Comparison of ENCODE assay signal across 25 cellular contexts in the genomic region with DNA sequence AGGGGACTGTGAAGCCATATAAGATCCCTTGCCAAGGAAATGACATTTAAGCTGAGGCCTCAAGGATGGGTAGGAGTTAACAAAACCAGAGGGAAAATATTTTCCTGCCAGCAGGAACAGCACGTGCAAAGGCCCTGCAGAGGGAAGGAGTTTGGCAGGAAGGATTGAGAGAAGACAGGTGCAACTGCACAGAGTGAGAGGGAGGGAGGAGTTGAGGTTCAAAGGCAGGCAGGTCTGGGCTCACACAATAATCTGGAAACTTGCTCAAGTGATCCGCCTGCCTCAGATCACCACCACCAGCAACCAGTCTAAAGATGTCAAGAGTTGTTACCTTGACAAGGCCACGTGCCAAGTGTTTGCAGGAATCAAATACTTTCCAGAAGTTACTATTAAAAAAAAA. TPM values are rescaled to one million over a fixed set of nuclear protein-coding genes. Genes with fewer than 3 reads are reported as not detected.
A peak's percentile ranks its signal among the peaks of the same experiment; 100 is the strongest.
DNase-seq lines count a peak whose midpoint lies in the region; ATAC-seq, FAIRE-seq and TF ChIP-seq lines count a peak whose summit lies in the region.
"Had no signal": no experiment of that assay in that cellular context is flagged by ENCODE, and none has a peak within 500 bp of the region (broad histone marks: within the 10 kb centered on the region; RNA-seq: fewer than 3 reads in every experiment).

No MANE protein-coding gene starts in this region.

- H2AFZ ChIP-seq in H1 (ENCODE audit: low read length) (no peak overlapping the region), mesenchymal stem cell (ENCODE audit: low read depth, low read length) (no peak overlapping the region)

- H2BK5ac ChIP-seq in H1 (ENCODE audit: low read depth, low read length) (no peak overlapping the region; the same call in 1 of the 2 replicates), mesenchymal stem cell (ENCODE audit: low read depth, low read length, poor library complexity, severe bottlenecking) (no peak overlapping the region)

- peak overlapping the region; percentile 12 for H3K27ac Mint-ChIP-seq in Calu3 (ENCODE audit: unreplicated experiment)
- H3K27ac Mint-ChIP-seq: B cell; CD4-positive, CD25-positive, alpha-beta regulatory T cell; CD8-positive, alpha-beta T cell had no signal

- no peak for TF ChIP-seq POLR2A in H1 (IDR thresholded peaks at IDR 0.05; ENCODE audit: control extremely low read depth in 1 of 2, low read depth in 2 of 2, low read length in 2 of 2)

- BruUV-seq in Calu3 (replicated peaks; lab: Mats Ljungman, UMichigan) = no TSS peak

- no peaks in the 10 kb centered on the region; a peak in 1 of 7 replicates for H3K27me3 ChIP-seq in H1 (replicated peaks in 1 of 4; ENCODE audit: control insufficient read depth in 3 of 4, extremely low read depth in 1 of 4, insufficient read depth in 3 of 4, low read length in 3 of 4)
- H3K27me3 ChIP-seq in lower lobe of right lung (ENCODE audit: low read depth) = no peaks in the 10 kb centered on the region
- H3K27me3 ChIP-seq in upper lobe of right lung = no peaks in the 10 kb centered on the region
- H3K27me3 ChIP-seq in mesenchymal stem cell (ENCODE audit: control insufficient read depth in 1 of 2, insufficient read depth in 1 of 2, low read length in 2 of 2) = no peaks in the 10 kb centered on the region
- H3K27me3 ChIP-seq: BLaER1 had no signal

- ATAC-seq in lower lobe of right lung (peak; percentile 15 to 37), upper lobe of right lung (peak; percentile 54), HG03196 (IDR thresholded peaks at IDR 0.05; ENCODE audit: unreplicated experiment) (no peak)
- ATAC-seq: CD8-positive, alpha-beta T cell; GM12878 had no signal

- H4K8ac ChIP-seq in H1 (ENCODE audit: extremely low read depth, insufficient read depth, low read length) (no peak overlapping the region), mesenchymal stem cell (ENCODE audit: low read length) (no peak overlapping the region)

- H2BK120ac ChIP-seq in H1 (replicated peaks; ENCODE audit: low read depth, low read length) (no peak overlapping the region), mesenchymal stem cell (ENCODE audit: low read depth, low read length) (no peak overlapping the region)

- H3K79me1 ChIP-seq in H1 (ENCODE audit: low read depth, low read length) = no peaks in the 10 kb centered on the region
- no peaks in the 10 kb centered on the region for H3K79me1 ChIP-seq in mesenchymal stem cell (replicated peaks; ENCODE audit: low read length, poor library complexity, severe bottlenecking)

- H3K9me3 Mint-ChIP-seq in Calu3 (ENCODE audit: low read depth, unreplicated experiment) = no peaks in the 10 kb centered on the region
- H3K9me3 Mint-ChIP-seq: CD8-positive, alpha-beta T cell had no signal

- POLR2A ChIA-PET in H1 (lab: Charles Lee; ENCODE audit: partially characterized antibody) = interaction anchor here (0.6 to 1.2 kb wide), 4 partner anchors 14 to 87 kb away, joined by 3 to 4 read pairs (median 3); no protein-coding TSS in a partner anchor

- H2AK5ac ChIP-seq in H1 (ENCODE audit: low read depth, low read length) (no peak overlapping the region), mesenchymal stem cell (ENCODE audit: low read length, severe bottlenecking) (no peak overlapping the region)

- no peak for TF ChIP-seq RAD21 in H1 (IDR thresholded peaks at IDR 0.05 in 1 of 2, conservative IDR thresholded peaks at IDR 0.05 in 1 of 2; ENCODE audit: low read depth in 2 of 2, low read length in 2 of 2)

- H3K14ac ChIP-seq in H1 (ENCODE audit: insufficient read length) (no peak overlapping the region), mesenchymal stem cell (ENCODE audit: low read length in 2 of 2) (no peak overlapping the region)

- H3K23me2 ChIP-seq in H1 (ENCODE audit: low read depth, low read length) = no peaks in the 10 kb centered on the region

- H3K27me3 Mint-ChIP-seq in Calu3 (ENCODE audit: unreplicated experiment) = no peaks in the 10 kb centered on the region

- H3K18ac ChIP-seq in H1 (ENCODE audit: extremely low read depth, low read length) (no peak overlapping the region), mesenchymal stem cell (ENCODE audit: low read depth in 1 of 2, low read length in 2 of 2) (no peak overlapping the region)

- H3K79me2 ChIP-seq in H1 (ENCODE audit: control insufficient read depth in 1 of 2, insufficient read depth in 2 of 2, low read length in 2 of 2) = no peaks in the 10 kb centered on the region

- H3K36me3 ChIP-seq in H1 (ENCODE audit: control insufficient read depth in 2 of 4, insufficient read depth in 4 of 4, low read length in 3 of 4) (no peaks in the 10 kb centered on the region), lower lobe of right lung (no peaks in the 10 kb centered on the region), upper lobe of right lung (no peaks in the 10 kb centered on the region), mesenchymal stem cell (ENCODE audit: control insufficient read depth in 1 of 2, insufficient read depth in 2 of 2, low read depth in 1 of 2, low read length in 2 of 2) (no peaks in the 10 kb centered on the region)
- H3K36me3 ChIP-seq: BLaER1 had no signal

- DNase-seq in Calu3 = no peak
- DNase-seq in H1 (ENCODE audit: low read depth in 1 of 2, low spot score in 2 of 2) = no peak
- no peak for DNase-seq in lower lobe of right lung
- DNase-seq in upper lobe of right lung = no peak
- DNase-seq in mesenchymal stem cell = no peak
- DNase-seq in ureter (ENCODE audit: low spot score) = no peak
- DNase-seq: Caco-2; CD4-positive, CD25-positive, alpha-beta regulatory T cell; CD8-positive, alpha-beta T cell; DMS 273 treated with DMSO at 0.1 percent for 48 hours; DMS79; EL; GDM1; GOT3; H7; HCEC 1CT had no signal

- peaks cover 7% of the 10 kb centered on the region for H3K4me1 Mint-ChIP-seq in Calu3 (ENCODE audit: low read depth, unreplicated experiment)

- H2BK20ac ChIP-seq in H1 (ENCODE audit: low read length) = no peak overlapping the region

- TF ChIP-seq CTCF in Calu3 (IDR thresholded peaks at IDR 0.05; ENCODE audit: unreplicated experiment) = no peak
- TF ChIP-seq CTCF in H1 (IDR thresholded peaks at IDR 0.05; ENCODE audit: control extremely low read depth in 1 of 3, insufficient read depth in 1 of 3, low read depth in 1 of 3, low read length in 3 of 3) = no peak
- no peak for TF ChIP-seq CTCF in lower lobe of right lung (IDR thresholded peaks at IDR 0.05)
- no peak for TF ChIP-seq CTCF in upper lobe of right lung (IDR thresholded peaks at IDR 0.05)

- FAIRE-seq in H1 (lab: Jason Lieb, UNC) = no peak
- FAIRE-seq: A204.1, D721Med, GM12878, GM19239 had no signal

- H3K23ac ChIP-seq in H1 (ENCODE audit: insufficient read length) (no peak overlapping the region), mesenchymal stem cell (ENCODE audit: low read length in 2 of 2) (no peak overlapping the region)

- TF ChIP-seq EP300 in H1 (IDR thresholded peaks at IDR 0.05; ENCODE audit: borderline replicate concordance in 1 of 2, low read depth in 2 of 2, low read length in 2 of 2) = no peak

- no peaks in the 10 kb centered on the region for H4K20me1 ChIP-seq in H1 (replicated peaks in 1 of 2; ENCODE audit: control insufficient read depth in 1 of 2, insufficient read depth in 2 of 2, low read length in 2 of 2)
- H4K20me1 ChIP-seq: BLaER1 had no signal

- H4K5ac ChIP-seq in H1 (ENCODE audit: insufficient read length, low read depth, low read length) = no peak overlapping the region

- no peak overlapping the region for H3K4me3 Mint-ChIP-seq in Calu3 (ENCODE audit: low read depth, unreplicated experiment)
- H3K4me3 Mint-ChIP-seq: B cell; CD4-positive, CD25-positive, alpha-beta regulatory T cell; CD8-positive, alpha-beta T cell had no signal

- H2BK12ac ChIP-seq in H1 (ENCODE audit: low read depth, low read length) = 0 out of 2 replicates have a peak overlapping the region, but pooled peaks have one; percentile 27
- no peak overlapping the region for H2BK12ac ChIP-seq in mesenchymal stem cell (ENCODE audit: low read length in 2 of 2)

- H4K91ac ChIP-seq in H1 (replicated peaks; ENCODE audit: insufficient read length, low read length) = no peak overlapping the region
- H4K91ac ChIP-seq in mesenchymal stem cell (ENCODE audit: low read length) = no peak overlapping the region

- H3K4ac ChIP-seq in H1 (replicated peaks; ENCODE audit: insufficient read length, low read depth, low read length) (no peak overlapping the region), mesenchymal stem cell (ENCODE audit: low read depth in 1 of 2, low read length in 2 of 2) (no peak overlapping the region)

- H3K36me3 Mint-ChIP-seq in Calu3 (ENCODE audit: insufficient read depth, unreplicated experiment) = no peaks in the 10 kb centered on the region
- H3K36me3 Mint-ChIP-seq: CD4-positive, CD25-positive, alpha-beta regulatory T cell; CD8-positive, alpha-beta T cell had no signal

- H3K4me2 ChIP-seq in H1 (ENCODE audit: insufficient read depth in 1 of 2, low read depth in 2 of 2, low read length in 2 of 2) = no peak overlapping the region
- no peak overlapping the region for H3K4me2 ChIP-seq in mesenchymal stem cell (ENCODE audit: low read length, poor library complexity, severe bottlenecking)

- H2BK15ac ChIP-seq in H1 (ENCODE audit: low read length) = 0 out of 2 replicates have a peak overlapping the region, but pooled peaks have one; percentile 29
- no peak overlapping the region for H2BK15ac ChIP-seq in mesenchymal stem cell (ENCODE audit: low read depth, poor library complexity, severe bottlenecking)

- H3K4me1 ChIP-seq in H1 (replicated peaks in 1 of 4; ENCODE audit: control insufficient read depth in 3 of 4, insufficient read depth in 4 of 4, low read length in 3 of 4) = peaks cover 0 to 4% (median 1%) of the 10 kb centered on the region in 4 experiments; a peak in 2 of 7 replicates
- no peaks in the 10 kb centered on the region for H3K4me1 ChIP-seq in lower lobe of right lung
- H3K4me1 ChIP-seq in upper lobe of right lung = no peaks in the 10 kb centered on the region
- no peaks in the 10 kb centered on the region for H3K4me1 ChIP-seq in mesenchymal stem cell (ENCODE audit: control insufficient read depth, insufficient read depth, low read depth, low read length)

- H3K4me3 ChIP-seq in H1 (ENCODE audit: extremely low read depth in 1 of 4, insufficient read depth in 2 of 4, low read depth in 3 of 4, low read length in 4 of 4) = no peak overlapping the region
- H3K4me3 ChIP-seq in lower lobe of right lung = no peak overlapping the region
- H3K4me3 ChIP-seq in upper lobe of right lung = no peak overlapping the region
- H3K4me3 ChIP-seq in mesenchymal stem cell (ENCODE audit: insufficient read depth in 1 of 2, low read depth in 1 of 2, low read length in 2 of 2) = no peak overlapping the region
- H3K4me3 ChIP-seq: BLaER1, GM12878 had no signal

- intact Hi-C loops in Calu3 (cut with micrococcal nuclease; ENCODE audit: unreplicated experiment) (no loop called here), lower lobe of right lung (cut with DNase I) (no loop called here), upper lobe of right lung (cut with DNase I) (no loop called here)

- no peak overlapping the region for H3K9ac ChIP-seq in H1 (replicated peaks in 1 of 4; ENCODE audit: extremely low read depth in 1 of 4, low read depth in 3 of 4, low read length in 3 of 4)
- H3K9ac ChIP-seq in mesenchymal stem cell (ENCODE audit: low read length) = no peak overlapping the region
- H3K9ac ChIP-seq: BLaER1 had no signal

- no peak overlapping the region for H3K56ac ChIP-seq in H1 (replicated peaks; ENCODE audit: insufficient read length, low read depth, low read length)

- no peak overlapping the region for H3K27ac ChIP-seq in H1 (ENCODE audit: low read depth, low read length)
- no peak overlapping the region for H3K27ac ChIP-seq in lower lobe of right lung
- no peak overlapping the region for H3K27ac ChIP-seq in upper lobe of right lung
- no peak overlapping the region for H3K27ac ChIP-seq in mesenchymal stem cell (ENCODE audit: low read length, poor library complexity, severe bottlenecking)
- H3K27ac ChIP-seq: 22Rv1, BLaER1, C4-2B had no signal

- CTCF ChIA-PET in Calu3 (lab: Charles Lee) = no interaction called here
- CTCF ChIA-PET in H1 (lab: Charles Lee; ENCODE audit: partially characterized antibody) = interaction anchor here (0.7 to 1.4 kb wide), 3 partner anchors 10 to 47 kb away, joined by 3 to 5 read pairs (median 3); no protein-coding TSS in a partner anchor

- 85% methylated on average over 3 of the region's 3 CpGs; no CpG with 5 or more reads in 1 of the 2 experiments for WGBS in H1 (ENCODE audit: extremely low coverage in 1 of 2, insufficient coverage in 1 of 2, insufficient read length in 1 of 2, insufficient replicate concordance in 2 of 2, low coverage in 1 of 2, low lambda C conversion rate in 2 of 2, missing lambda C conversion rate in 1 of 2), 2 experiments
- 92% methylated on average over 3 of the region's 3 CpGs for WGBS in mesenchymal stem cell

- H3K9me3 ChIP-seq in H1 (ENCODE audit: insufficient read depth in 2 of 2, low read depth in 1 of 2, low read length in 1 of 2) (no peaks in the 10 kb centered on the region), lower lobe of right lung (no peaks in the 10 kb centered on the region), upper lobe of right lung (no peaks in the 10 kb centered on the region), mesenchymal stem cell (ENCODE audit: control insufficient read depth, low read length) (no peaks in the 10 kb centered on the region)
- H3K9me3 ChIP-seq: BLaER1, Caco-2 had no signal

RNA-seq across cellular contexts. Expression of a gene that starts 31.1 kb away (rescaled TPM):
- 33.4 and 36.4 TPM in 2 replicates for total RNA-seq in Calu3 (2022)
- total RNA-seq in H1 (2021; fragmentation: NEBNext Ultra II Directional; extraction: Animal tissue kit (Norgen Biotek cat#: 25700)) = 60.0 and 63.0 TPM in 2 replicates
- 16.9 and 18.5 TPM in 2 replicates for polyA plus RNA-seq in H1 (2011; rRNA removed)
- polyA plus RNA-seq in H1 (2011; cell fraction: cytosol; rRNA removed) = 22.2 TPM
- 25.5 TPM for polyA plus RNA-seq in H1 (2011; cell fraction: nucleus; rRNA removed)
- 29.4 to 43.1 TPM (median 36.3 TPM) in 4 replicates for polyA plus RNA-seq in H1 (2012, experiment 1 of 2)
- 6.0 TPM for polyA plus RNA-seq in H1 (2012, experiment 2 of 2)
- polyA plus RNA-seq in H1 (2013, experiment 1 of 2) = 42.3 TPM
- polyA plus RNA-seq in H1 (2013, experiment 2 of 2) = 40.8 TPM
- polyA minus RNA-seq in H1 (2011; rRNA and poly(A)+ RNA removed) = 38.0 and 38.8 TPM in 2 replicates
- polyA minus RNA-seq in H1 (2011; cell fraction: cytosol; rRNA and poly(A)+ RNA removed) = 25.3 TPM
- 40.5 TPM for polyA minus RNA-seq in H1 (2011; cell fraction: nucleus; rRNA and poly(A)+ RNA removed)
- 27.0 TPM for total RNA-seq in lower lobe of right lung
- total RNA-seq in upper lobe of right lung = 26.7 TPM
- polyA plus RNA-seq in mesenchymal stem cell (2013, experiment 1 of 2) = 24.0 TPM
- 22.5 TPM for polyA plus RNA-seq in mesenchymal stem cell (2013, experiment 2 of 2)
- total RNA-seq in ureter = 34.7 TPM
